ENCODE assay signal across 8 cellular contexts in the genomic region with DNA sequence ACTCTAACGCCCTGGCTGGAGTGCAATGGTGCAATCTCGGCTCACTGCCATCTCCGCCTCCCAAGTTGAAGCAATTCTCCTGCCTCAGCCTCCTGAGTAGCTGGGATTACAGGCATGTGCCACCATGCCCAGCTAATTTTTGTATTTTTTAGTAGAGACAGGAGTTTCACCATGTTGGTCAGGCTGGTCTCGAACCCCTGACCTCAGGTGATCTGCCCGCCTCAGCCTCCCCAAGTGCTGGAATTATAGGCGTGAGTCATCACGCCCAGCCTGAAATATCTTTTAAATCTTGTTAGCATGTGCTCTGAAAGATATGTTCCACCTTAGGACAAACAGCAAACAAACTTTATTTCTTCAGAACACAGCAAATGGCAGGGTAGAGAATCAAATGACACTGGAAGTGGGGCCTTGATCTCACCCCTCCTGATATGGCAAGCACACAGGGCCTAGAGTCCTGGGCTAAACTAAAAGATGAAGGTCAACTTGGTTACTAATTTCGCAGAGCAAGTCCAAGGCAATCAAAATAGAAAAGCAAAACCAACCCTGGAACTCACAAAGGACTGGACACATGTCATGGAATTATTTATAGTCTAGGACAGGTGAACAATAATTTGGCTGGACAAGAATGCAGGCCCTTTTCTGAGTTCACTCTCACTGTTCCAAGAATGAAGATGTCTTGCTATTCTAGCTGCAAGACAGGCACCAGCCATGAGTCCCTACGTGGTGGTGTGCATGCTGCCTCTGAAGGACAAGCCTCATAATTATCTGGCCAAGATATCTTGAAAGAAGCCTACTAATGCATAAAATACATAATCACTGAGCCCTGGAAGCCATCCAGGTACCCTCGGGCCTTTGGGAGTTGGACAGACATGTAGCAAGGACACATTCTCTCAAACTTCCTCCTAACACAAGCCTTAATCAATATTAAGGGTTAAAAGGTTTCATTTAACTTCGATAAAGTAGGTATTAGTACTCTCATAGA. TPM values are rescaled to one million over a fixed set of nuclear protein-coding genes. Genes with fewer than 3 reads are reported as not detected.
A peak's percentile ranks its signal among the peaks of the same experiment; 100 is the strongest.
DNase-seq lines count a peak whose midpoint lies in the region; ATAC-seq and TF ChIP-seq lines count a peak whose summit lies in the region.
"Had no signal": no experiment of that assay in that cellular context is flagged by ENCODE, and none has a peak within 500 bp of the region (broad histone marks: within the 10 kb centered on the region; RNA-seq: fewer than 3 reads in every experiment).

No MANE protein-coding gene starts in this region.

- no peak for TF ChIP-seq CTCF in HFFc6 (IDR thresholded peaks at IDR 0.05)
- no peak for TF ChIP-seq CTCF in heart left ventricle (IDR thresholded peaks at IDR 0.05)
- TF ChIP-seq CTCF in spleen (IDR thresholded peaks at IDR 0.05 in 8 of 11, conservative IDR thresholded peaks at IDR 0.05 in 3 of 11), result no peak
- TF ChIP-seq CTCF in foreskin fibroblast (IDR thresholded peaks at IDR 0.05; ENCODE audit: low read depth, low read length), result no peak

- no peak for ATAC-seq in T-cell (replicated peaks in 1 of 4)
- ATAC-seq in heart left ventricle, result peak in 3 of 4 donors; percentile 54 to 71 (median 61)
- no peak for ATAC-seq in GM19351 (IDR thresholded peaks at IDR 0.05; ENCODE audit: unreplicated experiment)

- H3K27me3 Mint-ChIP-seq in HFFc6 (ENCODE audit: insufficient read depth) (no peaks in the 10 kb centered on the region), T-cell (no peaks in the 10 kb centered on the region)
- H3K27me3 Mint-ChIP-seq: activated naive CD4-positive, alpha-beta T cell treated with anti-CD3 and anti-CD28 coated beads, Interleukin-2, amount 50 U/mL, for 24 hours had no signal

- H3K27ac ChIP-seq in heart left ventricle (peak overlapping the region; percentile 31 to 93 (median 62)), spleen (peak overlapping the region; percentile 19 to 89 (median 79))

- POLR2A ChIA-PET in T-cell (lab: Charles Lee), result interaction anchor here in 1 of 2 donors (0.7 kb wide), 1 partner anchor 8 kb away, joined by 3 read pairs; no protein-coding TSS in a partner anchor

- TF ChIP-seq POLR2A in heart left ventricle (IDR thresholded peaks at IDR 0.05) (no peak), spleen (IDR thresholded peaks at IDR 0.05) (no peak)

- CTCF ChIA-PET in T-cell (lab: Charles Lee), result interaction anchor here in 1 of 2 donors (1.0 kb wide), 2 partner anchors 15 to 32 kb away, joined by 3 read pairs; no protein-coding TSS in a partner anchor

- H3K36me3 ChIP-seq in heart left ventricle (no peaks in the 10 kb centered on the region), spleen (peaks cover 0 to 8% (median 0%) of the 10 kb centered on the region in 6 donors)

- H3K9me3 Mint-ChIP-seq in HFFc6 (no peaks in the 10 kb centered on the region), T-cell (no peaks in the 10 kb centered on the region)
- H3K9me3 Mint-ChIP-seq: activated naive CD4-positive, alpha-beta T cell treated with anti-CD3 and anti-CD28 coated beads, Interleukin-2, amount 50 U/mL, for 24 hours had no signal

- no peak overlapping the region for H3K4me3 ChIP-seq in heart left ventricle
- H3K4me3 ChIP-seq in spleen, result peak overlapping the region in 1 of 8 donors; percentile 0
- H3K4me3 ChIP-seq in foreskin fibroblast (ENCODE audit: low read depth in 1 of 2, low read length in 2 of 2), result no peak overlapping the region

- no peak overlapping the region for H3K4me3 Mint-ChIP-seq in HFFc6
- no peak overlapping the region for H3K4me3 Mint-ChIP-seq in T-cell
- H3K4me3 Mint-ChIP-seq: activated naive CD4-positive, alpha-beta T cell treated with anti-CD3 and anti-CD28 coated beads, Interleukin-2, amount 50 U/mL, for 24 hours had no signal

- intact Hi-C loops in heart left ventricle (cut with DNase I), result no loop called here
- intact Hi-C loops in spleen (cut with DNase I; ENCODE audit: low total_unique reads), result no loop called here

- DNase-seq in HFFc6, result no peak
- DNase-seq in T-cell, result no peak
- no peak for DNase-seq in heart left ventricle
- DNase-seq in spleen, result no peak
- DNase-seq in foreskin fibroblast, result no peak
- DNase-seq in NCI-H2171 (lab: John Stamatoyannopoulos, UW), result no peak

- no peaks in the 10 kb centered on the region for H3K9me3 ChIP-seq in heart left ventricle
- no peaks in the 10 kb centered on the region for H3K9me3 ChIP-seq in spleen

- peaks cover 20% of the 10 kb centered on the region for H3K36me3 Mint-ChIP-seq in HFFc6 (ENCODE audit: low read depth)
- H3K36me3 Mint-ChIP-seq in T-cell, result peaks cover 16% of the 10 kb centered on the region

- H3K4me1 Mint-ChIP-seq in HFFc6 (ENCODE audit: low read depth), result peaks cover 72% of the 10 kb centered on the region
- H3K4me1 Mint-ChIP-seq in T-cell, result peaks cover 32 to 78% (median 63%) of the 10 kb centered on the region in 3 donors

- H3K27ac Mint-ChIP-seq in HFFc6 (peak overlapping the region; percentile 63), T-cell (peak overlapping the region; percentile 82 to 84)

- H3K27me3 ChIP-seq in heart left ventricle (no peaks in the 10 kb centered on the region), spleen (replicated peaks in 1 of 7) (no peaks in the 10 kb centered on the region)

- H3K4me1 ChIP-seq in heart left ventricle, result peaks cover 11 to 86% (median 51%) of the 10 kb centered on the region in 12 donors
- peaks cover 37 to 100% (median 90%) of the 10 kb centered on the region in 6 donors for H3K4me1 ChIP-seq in spleen

- 70 to 77% (median 73%) methylated on average over 11 of the region's 11 CpGs for WGBS in heart left ventricle, 4 donors
- 61 to 79% (median 66%) methylated on average over 11 of the region's 11 CpGs for WGBS in spleen, 5 donors

RNA-seq across cellular contexts. Expression of a gene that starts 35.6 kb away (rescaled TPM):
- total RNA-seq in HFFc6 (2021; fragmentation: NEBNext Ultra II Directional; extraction: Animal tissue kit (Norgen Biotek cat#: 25700)), result 10 to 100 TPM; 19.7 to 25.0 (median 21.9) TPM
- total RNA-seq in T-cell (10 to 100 TPM in 2 of 5 donors, 1 to 10 TPM in 3; 4.6 to 11.9 (median 9.2) TPM), heart left ventricle (10 to 100 TPM; 17.0 to 60.4 (median 33.5) TPM), spleen (10 to 100 TPM; 41.1 to 79.0 (median 63.4) TPM)
- polyA plus RNA-seq in heart left ventricle (10 to 100 TPM in 1 of 2 donors, 1 to 10 TPM in 1; 7.0 to 29.3 TPM), spleen (10 to 100 TPM in 1 of 3 donors, 1 to 10 TPM in 2; 3.9 to 15.7 (median 4.3) TPM)

Comparison
In these comparisons a context has a peak if more than half of its experiments do, and no peak if none do; other contexts are left out.
1. ATAC-seq: peak in heart left ventricle (3 of 4); none in T-cell (0 of 4) and GM19351 (single experiment).